In genomic region chr20:34525709-34526416, GRCh38 we compare ENCODE assay signal across 8 cellular contexts. TPM values are rescaled to one million over a fixed set of nuclear protein-coding genes. Genes with fewer than 3 reads are reported as not detected.
A peak's percentile ranks its signal among the peaks of the same experiment; 100 is the strongest.
DNase-seq lines count a peak whose midpoint lies in the region; ATAC-seq and TF ChIP-seq lines count a peak whose summit lies in the region.

No MANE protein-coding gene starts in this region.

- peaks cover 40% of the 10 kb centered on the region for H3K4me1 ChIP-seq in ACC112 (ENCODE audit: control insufficient read depth, insufficient read depth, low read length, unreplicated experiment)
- peaks cover 11 to 64% (median 36%) of the 10 kb centered on the region in 6 donors for H3K4me1 ChIP-seq in spleen

- in situ Hi-C loops in KBM-7 (cut with MboI; ENCODE audit: low pct_unique_long_range_greater_than_20kb, low sequenced_read_pairs) = no loop called here

- H3K36me3 ChIP-seq in ACC112 (ENCODE audit: insufficient read depth, low read length) (peaks cover 23% of the 10 kb centered on the region), spleen (peaks cover 0 to 96% (median 46%) of the 10 kb centered on the region in 6 donors)

- TF ChIP-seq POLR2A in spleen (IDR thresholded peaks at IDR 0.05) = no peak

- ATAC-seq in GM18907 (IDR thresholded peaks at IDR 0.05; ENCODE audit: unreplicated experiment) (no peak), HG02623 (IDR thresholded peaks at IDR 0.05; ENCODE audit: unreplicated experiment) (no peak)

- intact Hi-C loops in spleen (cut with DNase I; ENCODE audit: low total_unique reads) = no loop called here

- no peak for TF ChIP-seq CTCF in spleen (IDR thresholded peaks at IDR 0.05 in 8 of 11, conservative IDR thresholded peaks at IDR 0.05 in 3 of 11)

- H2AFZ ChIP-seq in ACC112 (ENCODE audit: low read length, unreplicated experiment) = no peak overlapping the region

- H3K27me3 ChIP-seq in ACC112 (ENCODE audit: insufficient read depth, low read length) = no peaks in the 10 kb centered on the region
- H3K27me3 ChIP-seq in spleen (replicated peaks in 1 of 7) = no peaks in the 10 kb centered on the region

- WGBS in spleen, 5 donors = 65 to 85% (median 71%) methylated on average over 14 of the region's 14 CpGs

- H3K9me3 ChIP-seq in spleen = no peaks in the 10 kb centered on the region

- H3K79me2 ChIP-seq in ACC112 (ENCODE audit: control insufficient read depth, insufficient read depth, low read length, unreplicated experiment) = peaks cover 54% of the 10 kb centered on the region

- DNase-seq in KBM-7 = peak; percentile 39
- peak; percentile 95 for DNase-seq in astrocyte of the hippocampus (ENCODE audit: low read depth, low spot score)
- peak; percentile 87 for DNase-seq in islet precursor cell
- DNase-seq in spleen = no peak
- no peak for DNase-seq in stimulated activated CD4-positive, alpha-beta T cell treated with anti-CD3 and anti-CD28 coated beads, Interleukin-2, amount 100 ng/mL, for 48 hours

- H3K27ac ChIP-seq in ACC112 (ENCODE audit: low read depth, low read length) (peak overlapping the region; percentile 82), spleen (peak overlapping the region in 5 of 8 donors; percentile 7 to 66 (median 30))

- H3K4me3 ChIP-seq in ACC112 (ENCODE audit: low read depth, low read length) (0 out of 2 replicates have a peak overlapping the region, but pooled peaks have one; percentile 21), spleen (no peak overlapping the region)

RNA-seq across cellular contexts. Expression of gene DYNLRB1, which starts 9.6 kb away (rescaled TPM):
- total RNA-seq in spleen = 100 to 1,000 TPM in 3 of 7 donors, 10 to 100 TPM in 4; 72.0 to 209 (median 91.9) TPM
- 100 to 1,000 TPM; 151 to 190 (median 166) TPM for polyA plus RNA-seq in spleen

RNA-seq across cellular contexts. Expression of gene MAP1LC3A, which starts 32.7 kb away (rescaled TPM):
- 10 to 100 TPM; 13.0 to 34.0 (median 26.0) TPM for total RNA-seq in spleen
- 10 to 100 TPM; 47.3 to 56.7 (median 54.2) TPM for polyA plus RNA-seq in spleen

Comparison
In these comparisons a context has a peak if more than half of its experiments do, and no peak if none do; other contexts are left out.
1. DNase-seq: peak in KBM-7 (single experiment), astrocyte of the hippocampus (single experiment) and islet precursor cell (single experiment); none in spleen (single experiment) and stimulated activated CD4-positive, alpha-beta T cell treated with anti-CD3 and anti-CD28 coated beads, Interleukin-2, amount 100 ng/mL, for 48 hours (0 of 2).